14 cellular contexts compared by ENCODE assay signal in genomic region chr5:9187614-9188013, GRCh38.
"Had no signal": no experiment of that assay in that cellular context is flagged by ENCODE, and none has a peak within 500 bp of the region (broad histone marks: within the 10 kb centered on the region; RNA-seq: fewer than 3 reads in every experiment).

No MANE protein-coding gene starts in this region.

- H3K27ac ChIP-seq: gastrocnemius medialis, neural progenitor cell, tibial nerve, vagina had no signal

- H3K4me2 ChIP-seq: neural progenitor cell had no signal

- H3K27me3 ChIP-seq: gastrocnemius medialis, heart right ventricle, tibial nerve, vagina had no signal

- ATAC-seq: gastrocnemius medialis; left ventricle myocardium superior; stimulated activated memory B cell treated with anti-CD40 and anti-IgM and Interleukin-4, amounts not matched to agents 10 μg/mL and 1 μg/mL and 100 μg/mL, for 72 hours had no signal

- FAIRE-seq: kidney had no signal

- H3K4me3 Mint-ChIP-seq: activated naive CD8-positive, alpha-beta T cell; activated T-cell treated with anti-CD3 and anti-CD28 coated beads, Interleukin-2, amount 50 U/mL, for 4 hours; neural progenitor cell; stimulated activated memory B cell treated with anti-CD40 and anti-IgM and Interleukin-4, amounts not matched to agents 10 μg/mL and 1 μg/mL and 100 μg/mL, for 72 hours had no signal

- H2AFZ ChIP-seq: neural progenitor cell had no signal

- H3K4me3 ChIP-seq: gastrocnemius medialis, heart right ventricle, neural progenitor cell, tibial nerve, vagina had no signal

- H3K4me1 Mint-ChIP-seq: stimulated activated memory B cell treated with anti-CD40 and anti-IgM and Interleukin-4, amounts not matched to agents 10 μg/mL and 1 μg/mL and 100 μg/mL, for 72 hours had no signal

- DNase-seq: activated CD4-positive, alpha-beta T cell treated with anti-CD3 and anti-CD28 coated beads, Interleukin-2, amount 50 U/mL, for 4 hours; activated gamma-delta T cell; activated T-cell treated with anti-CD3 and anti-CD28 coated beads, Interleukin-2, amount 50 U/mL, for 4 hours; amygdala; gastrocnemius medialis; heart right ventricle; kidney; left ventricle myocardium superior; retina had no signal

- H3K27me3 Mint-ChIP-seq: activated naive CD8-positive, alpha-beta T cell; stimulated activated memory B cell treated with anti-CD40 and anti-IgM and Interleukin-4, amounts not matched to agents 10 μg/mL and 1 μg/mL and 100 μg/mL, for 72 hours had no signal

- H3K9ac ChIP-seq: neural progenitor cell had no signal

- H3K36me3 Mint-ChIP-seq: activated naive CD8-positive, alpha-beta T cell; stimulated activated memory B cell treated with anti-CD40 and anti-IgM and Interleukin-4, amounts not matched to agents 10 μg/mL and 1 μg/mL and 100 μg/mL, for 72 hours had no signal

- H3K36me3 ChIP-seq: gastrocnemius medialis, neural progenitor cell, tibial nerve, vagina had no signal

- H3K9me3 Mint-ChIP-seq: activated T-cell treated with anti-CD3 and anti-CD28 coated beads, Interleukin-2, amount 50 U/mL, for 4 hours had no signal

- H3K27ac Mint-ChIP-seq: activated naive CD8-positive, alpha-beta T cell; neural progenitor cell; stimulated activated memory B cell treated with anti-CD40 and anti-IgM and Interleukin-4, amounts not matched to agents 10 μg/mL and 1 μg/mL and 100 μg/mL, for 72 hours had no signal

- H3K9me3 ChIP-seq: gastrocnemius medialis, heart right ventricle, tibial nerve, vagina had no signal

- H3K4me1 ChIP-seq: gastrocnemius medialis, vagina had no signal
